In the genomic region with DNA sequence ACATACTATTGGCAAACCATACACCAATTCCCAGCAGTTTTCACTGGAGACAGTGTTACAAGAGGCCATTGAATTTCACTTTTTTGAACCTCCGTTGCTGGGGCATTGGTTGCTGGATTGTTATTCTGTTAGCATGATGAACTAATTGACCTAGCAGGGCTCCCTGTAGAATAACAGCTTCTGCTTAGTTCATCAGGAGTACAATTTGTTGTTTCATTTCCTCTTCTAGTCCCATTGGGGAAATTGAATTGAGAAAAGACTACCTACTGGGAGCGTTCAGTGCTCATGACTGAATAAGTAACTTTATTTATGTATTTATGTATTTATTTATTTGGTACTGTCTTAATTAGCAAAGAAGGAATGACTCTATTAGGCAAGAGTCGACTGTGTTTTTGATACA, we compare ENCODE assay signal across 22 cellular contexts.
DNase-seq lines count a peak whose midpoint lies in the region; ATAC-seq, FAIRE-seq and TF ChIP-seq lines count a peak whose summit lies in the region.
"Had no signal": no experiment of that assay in that cellular context is flagged by ENCODE, and none has a peak within 500 bp of the region (broad histone marks: within the 10 kb centered on the region; RNA-seq: fewer than 3 reads in every experiment).

No MANE protein-coding gene starts in this region.

- no peaks in the 10 kb centered on the region for H3K27me3 ChIP-seq in body of pancreas
- H3K27me3 ChIP-seq: brain microvascular endothelial cell, heart right ventricle, neutrophil, spleen had no signal

- ATAC-seq in GM18502 (IDR thresholded peaks at IDR 0.05; ENCODE audit: poor library complexity, unreplicated experiment) (peak; percentile 77), GM19395 (IDR thresholded peaks at IDR 0.05; ENCODE audit: unreplicated experiment) (peak; percentile 69), HG03432 (IDR thresholded peaks at IDR 0.05; ENCODE audit: unreplicated experiment) (peak; percentile 66), body of pancreas (no peak)
- ATAC-seq: left ventricle myocardium superior, T-cell had no signal

- peak; percentile 19 for FAIRE-seq in frontal cortex (lab: Jason Lieb, UNC)
- FAIRE-seq: urothelium cell line had no signal

- no peak overlapping the region for H3K27ac ChIP-seq in body of pancreas
- H3K27ac ChIP-seq: brain microvascular endothelial cell, heart right ventricle, neutrophil, spleen had no signal

- DNase-seq in frontal cortex (ENCODE audit: low spot score in 2 of 2) (no peak), AG08395 (ENCODE audit: low spot score) (no peak), body of pancreas (no peak), OCI-M1 (lab: John Stamatoyannopoulos, UW) (no peak), NCI-H1436 treated with DMSO at 0.1 percent for 48 hours (lab: John Stamatoyannopoulos, UW) (no peak)
- DNase-seq: ACHN; activated CD4-positive, alpha-beta T cell treated with anti-CD3 and anti-CD28 coated beads, Interleukin-2, amount 10 ng/mL, durations not matched to agents 7 days and 5 days; brain microvascular endothelial cell; CD4-positive, CD25-positive, alpha-beta regulatory T cell; GDM1; heart right ventricle; immature natural killer cell; left ventricle myocardium superior; NCI-H1436; NCI-H774; spleen; T-cell had no signal

- no peak for TF ChIP-seq CTCF in body of pancreas (IDR thresholded peaks at IDR 0.05)

- no peak overlapping the region for H3K4me3 ChIP-seq in body of pancreas
- H3K4me3 ChIP-seq: heart right ventricle, spleen had no signal

- H3K36me3 ChIP-seq in body of pancreas (replicated peaks in 1 of 2; ENCODE audit: insufficient read depth in 1 of 2, low read depth in 2 of 2) = no peaks in the 10 kb centered on the region
- H3K36me3 ChIP-seq: brain microvascular endothelial cell, heart right ventricle, neutrophil, spleen had no signal

- TF ChIP-seq POLR2A in body of pancreas (IDR thresholded peaks at IDR 0.05) = no peak

- no peaks in the 10 kb centered on the region for H3K4me1 ChIP-seq in body of pancreas
- H3K4me1 ChIP-seq: spleen had no signal

- intact Hi-C loops in body of pancreas (cut with DNase I) = no loop called here

- WGBS in body of pancreas, 2 donors = 60 to 80% methylated on average over 3 of the region's 3 CpGs

- H3K9me3 ChIP-seq in body of pancreas = no peaks in the 10 kb centered on the region
- H3K9me3 ChIP-seq: heart right ventricle, neutrophil, spleen had no signal
